Comparison of ENCODE assay signal across 17 cellular contexts in genomic region chr6:133097208-133097607, GRCh38.
DNase-seq lines count a peak whose midpoint lies in the region; ATAC-seq and TF ChIP-seq lines count a peak whose summit lies in the region.
"Had no signal": no experiment of that assay in that cellular context is flagged by ENCODE, and none has a peak within 500 bp of the region (broad histone marks: within the 10 kb centered on the region; RNA-seq: fewer than 3 reads in every experiment).

No MANE protein-coding gene starts in this region.

- no peak for ATAC-seq in WTC11
- ATAC-seq: A549; CD8-positive, alpha-beta T cell had no signal

- peaks cover 34% of the 10 kb centered on the region for H3K4me1 Mint-ChIP-seq in WTC11
- peaks cover 44% of the 10 kb centered on the region for H3K4me1 Mint-ChIP-seq in neural crest cell
- H3K4me1 Mint-ChIP-seq: CD14-positive monocyte, IgD-negative memory B cell had no signal

- H3K27ac Mint-ChIP-seq in WTC11, result peak overlapping the region; percentile 23; the same call in 1 of the 2 replicates
- peak overlapping the region; percentile 16 for H3K27ac Mint-ChIP-seq in neural crest cell (ENCODE audit: unreplicated experiment)
- H3K27ac Mint-ChIP-seq: CD14-positive monocyte; CD8-positive, alpha-beta T cell; IgD-negative memory B cell had no signal

- peak overlapping the region; percentile 14 for H3K27ac ChIP-seq in epithelial cell of prostate
- H3K27ac ChIP-seq: A549, HL-60 had no signal

- POLR2A ChIA-PET in WTC11 (lab: Charles Lee), result no interaction called here

- H3K27me3 Mint-ChIP-seq in WTC11 (ENCODE audit: low read depth) (no peaks in the 10 kb centered on the region), neural crest cell (ENCODE audit: low read depth) (no peaks in the 10 kb centered on the region)

- peak; percentile 15 for DNase-seq in HT1080 (ENCODE audit: low read depth)
- no peak for DNase-seq in WTC11 (ENCODE audit: low spot score)
- no peak for DNase-seq in epithelial cell of prostate (ENCODE audit: low read depth, low spot score)
- DNase-seq in neural crest cell (ENCODE audit: low read depth, low spot score), result no peak
- DNase-seq in glomerular visceral epithelial cell (ENCODE audit: extremely low spot score), result no peak
- no peak for DNase-seq in activated CD4-positive, alpha-beta T cell treated with anti-CD3 and anti-CD28 coated beads for 4 hours
- DNase-seq in NCI-H2029 (lab: John Stamatoyannopoulos, UW), result no peak
- DNase-seq in T1000 (lab: John Stamatoyannopoulos, UW), result no peak
- DNase-seq: CD8-positive, alpha-beta T cell; COR-L47; DND-41; GF-D8; HCEC 1CT had no signal

- TF ChIP-seq CTCF in WTC11 (IDR thresholded peaks at IDR 0.05), result no peak
- TF ChIP-seq CTCF in neural crest cell (conservative IDR thresholded peaks at IDR 0.05), result no peak

- H3K9me3 Mint-ChIP-seq in WTC11 (no peaks in the 10 kb centered on the region), neural crest cell (peaks cover 8% of the 10 kb centered on the region)
- H3K9me3 Mint-ChIP-seq: CD8-positive, alpha-beta T cell had no signal

- H3K4me3 Mint-ChIP-seq in WTC11, result no peak overlapping the region
- no peak overlapping the region for H3K4me3 Mint-ChIP-seq in neural crest cell
- H3K4me3 Mint-ChIP-seq: CD14-positive monocyte; CD8-positive, alpha-beta T cell; IgD-negative memory B cell had no signal

- CTCF ChIA-PET in WTC11 (lab: Charles Lee), result interaction anchor here (0.5 kb wide), 1 partner anchor 904 kb away, joined by 4 read pairs; no protein-coding TSS in a partner anchor

- H3K36me3 Mint-ChIP-seq in WTC11 (no peaks in the 10 kb centered on the region), neural crest cell (ENCODE audit: low read depth) (no peaks in the 10 kb centered on the region)
- H3K36me3 Mint-ChIP-seq: CD14-positive monocyte; CD8-positive, alpha-beta T cell; IgD-negative memory B cell had no signal

TF ChIP-seq in WTC11, 78 proteins besides CTCF, POLR2A, EP300 and RAD21:
- no peak for TF ChIP-seq CREM (CRISPR knock-in tag; IDR thresholded peaks at IDR 0.05)
- no peak for TF ChIP-seq NFE2L1 (CRISPR knock-in tag; IDR thresholded peaks at IDR 0.05)
- no peak for TF ChIP-seq HMGA2 (CRISPR knock-in tag; IDR thresholded peaks at IDR 0.05)
- no peak for TF ChIP-seq AR (CRISPR knock-in tag; IDR thresholded peaks at IDR 0.05)
TF ChIP-seq in WTC11: peak in this region for 0.
